In genomic region chr13:77828815-77829214, GRCh38 we compare ENCODE assay signal across 19 cellular contexts.
"Had no signal": no experiment of that assay in that cellular context is flagged by ENCODE, and none has a peak within 500 bp of the region (broad histone marks: within the 10 kb centered on the region; RNA-seq: fewer than 3 reads in every experiment).

No MANE protein-coding gene starts in this region.

- H3K27me3 ChIP-seq: colonic mucosa, foreskin keratinocyte, tibial nerve, upper lobe of right lung had no signal

- FAIRE-seq: endothelial cell of umbilical vein, kidney had no signal

- H3K9me3 ChIP-seq: colonic mucosa, left ventricle myocardium inferior, lower lobe of right lung, tibial nerve, upper lobe of right lung had no signal

- H3K36me3 ChIP-seq: colonic mucosa, left ventricle myocardium inferior, lower lobe of right lung, tibial nerve, upper lobe of right lung had no signal

- DNase-seq: colonic mucosa; dermis blood vessel endothelial cell; erythroblast; foreskin keratinocyte; kidney; left cardiac atrium; left ventricle myocardium inferior; lower lobe of right lung; natural killer cell; right cardiac atrium; stimulated activated CD4-positive, alpha-beta T cell treated with anti-CD3 and anti-CD28 coated beads, Interleukin-4, amount 100 ng/mL, for 1 hour; stimulated activated CD8-positive, alpha-beta memory T cell treated with anti-CD3 and anti-CD28 coated beads, Interleukin-4, amount 100 ng/mL, for 48 hours; stimulated activated naive CD8-positive, alpha-beta T cell treated with anti-CD3 and anti-CD28 coated beads, Interleukin-15, Interleukin-2, amounts not matched to agents 100 U/mL and 50 U/mL, for 24 hours; upper lobe of right lung had no signal

- H3K9me3 Mint-ChIP-seq: memory B cell; mesothelial cell of epicardium; natural killer cell; stimulated activated effector memory CD8-positive, alpha-beta T cell treated with anti-CD3 and anti-CD28 coated beads, Interleukin-12 subunit alpha, Interleukin-12 subunit beta, amount 100 ng/mL, for 72 hours had no signal

- H3K4me1 ChIP-seq: colonic mucosa, foreskin keratinocyte had no signal

- H3K4me3 ChIP-seq: colonic mucosa, left ventricle myocardium inferior, lower lobe of right lung, tibial nerve, upper lobe of right lung had no signal

- H3K4me1 Mint-ChIP-seq: memory B cell; natural killer cell; stimulated activated effector memory CD8-positive, alpha-beta T cell treated with anti-CD3 and anti-CD28 coated beads, Interleukin-12 subunit alpha, Interleukin-12 subunit beta, amount 100 ng/mL, for 72 hours had no signal

- ATAC-seq: foreskin keratinocyte; left cardiac atrium; lower lobe of right lung; natural killer cell; right cardiac atrium; stimulated activated effector memory CD8-positive, alpha-beta T cell treated with anti-CD3 and anti-CD28 coated beads, Interleukin-12 subunit alpha, Interleukin-12 subunit beta, amount 100 ng/mL, for 72 hours; stimulated activated naive CD8-positive, alpha-beta T cell treated with anti-CD3 and anti-CD28 coated beads, Interleukin-15, Interleukin-2, amounts not matched to agents 100 U/mL and 50 U/mL, for 24 hours; upper lobe of right lung had no signal

- H3K4me3 Mint-ChIP-seq: memory B cell; mesothelial cell of epicardium; natural killer cell; stimulated activated effector memory CD8-positive, alpha-beta T cell treated with anti-CD3 and anti-CD28 coated beads, Interleukin-12 subunit alpha, Interleukin-12 subunit beta, amount 100 ng/mL, for 72 hours had no signal

- H3K27ac ChIP-seq: colonic mucosa, foreskin keratinocyte, left ventricle myocardium inferior, lower lobe of right lung, upper lobe of right lung had no signal

- H3K27ac Mint-ChIP-seq: memory B cell; natural killer cell; stimulated activated effector memory CD8-positive, alpha-beta T cell treated with anti-CD3 and anti-CD28 coated beads, Interleukin-12 subunit alpha, Interleukin-12 subunit beta, amount 100 ng/mL, for 72 hours had no signal

- H3K36me3 Mint-ChIP-seq: memory B cell; mesothelial cell of epicardium; natural killer cell; stimulated activated effector memory CD8-positive, alpha-beta T cell treated with anti-CD3 and anti-CD28 coated beads, Interleukin-12 subunit alpha, Interleukin-12 subunit beta, amount 100 ng/mL, for 72 hours had no signal
